ENCODE assay signal across 2 cellular contexts in the genomic region with DNA sequence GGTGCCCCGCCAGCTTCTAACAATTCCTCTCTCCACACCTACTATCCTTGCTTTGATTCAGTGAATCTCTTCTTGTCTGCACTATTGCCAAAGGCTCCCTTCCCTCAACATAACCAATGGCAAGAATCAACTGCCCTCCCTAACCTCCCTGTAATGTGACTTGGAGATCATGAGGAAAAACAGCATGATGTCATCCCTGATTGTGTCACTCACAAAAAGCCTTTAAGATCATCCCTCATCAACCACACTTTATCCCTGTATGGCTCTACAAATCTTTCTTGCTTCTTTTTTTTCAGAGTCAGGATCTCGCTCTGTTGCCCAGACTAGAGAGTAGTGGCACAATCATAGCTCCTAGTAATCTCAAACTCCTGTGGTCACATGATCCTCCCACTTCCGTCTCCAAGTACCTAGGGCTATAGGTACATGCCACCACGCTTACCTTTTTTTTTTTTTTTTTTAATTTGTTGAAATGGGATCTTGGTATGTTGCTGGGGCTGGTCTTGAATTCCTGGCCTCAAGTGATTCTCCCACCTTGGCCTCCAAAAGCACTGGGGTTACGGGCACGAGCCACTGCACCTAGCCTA.
TF ChIP-seq lines count a peak whose summit lies in the region.

No MANE protein-coding gene starts in this region.

TF ChIP-seq in HepG2, 621 proteins besides CTCF, POLR2A, EP300 and RAD21:
- TF ChIP-seq KLF16 (CRISPR knock-in tag; IDR thresholded peaks at IDR 0.05), result no peak
- TF ChIP-seq, protein P1, sequence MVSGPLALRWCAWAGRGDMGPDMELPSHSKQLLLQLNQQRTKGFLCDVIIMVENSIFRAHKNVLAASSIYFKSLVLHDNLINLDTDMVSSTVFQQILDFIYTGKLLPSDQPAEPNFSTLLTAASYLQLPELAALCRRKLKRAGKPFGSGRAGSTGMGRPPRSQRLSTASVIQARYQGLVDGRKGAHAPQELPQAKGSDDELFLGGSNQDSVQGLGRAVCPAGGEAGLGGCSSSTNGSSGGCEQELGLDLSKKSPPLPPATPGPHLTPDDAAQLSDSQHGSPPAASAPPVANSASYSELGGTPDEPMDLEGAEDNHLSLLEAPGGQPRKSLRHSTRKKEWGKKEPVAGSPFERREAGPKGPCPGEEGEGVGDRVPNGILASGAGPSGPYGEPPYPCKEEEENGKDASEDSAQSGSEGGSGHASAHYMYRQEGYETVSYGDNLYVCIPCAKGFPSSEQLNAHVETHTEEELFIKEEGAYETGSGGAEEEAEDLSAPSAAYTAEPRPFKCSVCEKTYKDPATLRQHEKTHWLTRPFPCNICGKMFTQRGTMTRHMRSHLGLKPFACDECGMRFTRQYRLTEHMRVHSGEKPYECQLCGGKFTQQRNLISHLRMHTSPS (CRISPR knock-in tag; IDR thresholded peaks at IDR 0.05; ENCODE audit: low read depth), result no peak
- TF ChIP-seq STAT6 (CRISPR knock-in tag; IDR thresholded peaks at IDR 0.05; ENCODE audit: borderline replicate concordance), result no peak
- TF ChIP-seq ATF7 (IDR thresholded peaks at IDR 0.05), result peak; percentile 88
- no peak for TF ChIP-seq ATF7 (CRISPR knock-in tag; IDR thresholded peaks at IDR 0.05)
- TF ChIP-seq SNAPC2 (CRISPR knock-in tag; IDR thresholded peaks at IDR 0.05), result no peak
- no peak for TF ChIP-seq ZBTB7B (CRISPR knock-in tag; IDR thresholded peaks at IDR 0.05)

TF ChIP-seq in K562, 482 proteins besides CTCF, POLR2A, EP300 and RAD21:
- TF ChIP-seq ZNF41 (CRISPR knock-in tag; conservative IDR thresholded peaks at IDR 0.05) (no peak), ZBTB1 (CRISPR knock-in tag; IDR thresholded peaks at IDR 0.05; ENCODE audit: borderline replicate concordance, low read depth) (no peak), PHB (CRISPR knock-in tag; IDR thresholded peaks at IDR 0.05) (no peak), NFIX (CRISPR knock-in tag; IDR thresholded peaks at IDR 0.05; ENCODE audit: low read depth) (no peak), ATF3 (IDR thresholded peaks at IDR 0.05) (peak; percentile 78), ATF3 (CRISPR knock-in tag; conservative IDR thresholded peaks at IDR 0.05) (no peak), TAF1 (IDR thresholded peaks at IDR 0.05; ENCODE audit: control insufficient read depth, extremely low read depth, insufficient read depth, low read length, severe bottlenecking) (no peak), THRB (CRISPR knock-in tag; conservative IDR thresholded peaks at IDR 0.05) (no peak), ZNF696 (CRISPR knock-in tag; conservative IDR thresholded peaks at IDR 0.05) (no peak), ZNF561 (CRISPR knock-in tag; conservative IDR thresholded peaks at IDR 0.05) (no peak), ZNF311 (CRISPR knock-in tag; IDR thresholded peaks at IDR 0.05) (no peak), KLF1 (tag; IDR thresholded peaks at IDR 0.05) (no peak), ZBTB17 (CRISPR knock-in tag; IDR thresholded peaks at IDR 0.05) (no peak), NFYB (IDR thresholded peaks at IDR 0.05; ENCODE audit: extremely low read depth, insufficient read length) (no peak), ZBTB34 (CRISPR knock-in tag; IDR thresholded peaks at IDR 0.05) (no peak), PKNOX1 (IDR thresholded peaks at IDR 0.05) (peak; percentile 55; the same call in 1 of the 2 replicates), L3MBTL2 (IDR thresholded peaks at IDR 0.05) (no peak), ZNF140 (CRISPR knock-in tag; IDR thresholded peaks at IDR 0.05) (no peak), ASH1L (IDR thresholded peaks at IDR 0.05; ENCODE audit: borderline replicate concordance, low read depth, partially characterized antibody) (no peak), SAP30 (IDR thresholded peaks at IDR 0.05; ENCODE audit: borderline replicate concordance, insufficient read depth, low read depth, low read length, poor library complexity, severe bottlenecking) (no peak), SMARCB1 (IDR thresholded peaks at IDR 0.05; ENCODE audit: insufficient read length, low read depth) (no peak), CAMTA2 (CRISPR knock-in tag; conservative IDR thresholded peaks at IDR 0.05) (no peak), ATF7 (IDR thresholded peaks at IDR 0.05) (peak; percentile 40; the same call in 1 of the 2 replicates)
- TF ChIP-seq, protein P2, sequence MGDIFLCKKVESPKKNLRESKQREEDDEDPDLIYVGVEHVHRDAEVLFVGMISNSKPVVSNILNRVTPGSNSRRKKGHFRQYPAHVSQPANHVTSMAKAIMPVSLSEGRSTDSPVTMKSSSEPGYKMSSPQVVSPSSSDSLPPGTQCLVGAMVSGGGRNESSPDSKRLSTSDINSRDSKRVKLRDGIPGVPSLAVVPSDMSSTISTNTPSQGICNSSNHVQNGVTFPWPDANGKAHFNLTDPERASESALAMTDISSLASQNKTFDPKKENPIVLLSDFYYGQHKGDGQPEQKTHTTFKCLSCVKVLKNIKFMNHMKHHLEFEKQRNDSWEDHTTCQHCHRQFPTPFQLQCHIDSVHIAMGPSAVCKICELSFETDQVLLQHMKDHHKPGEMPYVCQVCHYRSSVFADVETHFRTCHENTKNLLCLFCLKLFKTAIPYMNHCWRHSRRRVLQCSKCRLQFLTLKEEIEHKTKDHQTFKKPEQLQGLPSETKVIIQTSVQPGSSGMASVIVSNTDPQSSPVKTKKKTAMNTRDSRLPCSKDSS (IDR thresholded peaks at IDR 0.05; ENCODE audit: low read depth, partially characterized antibody), result no peak
- TF ChIP-seq, protein P3, sequence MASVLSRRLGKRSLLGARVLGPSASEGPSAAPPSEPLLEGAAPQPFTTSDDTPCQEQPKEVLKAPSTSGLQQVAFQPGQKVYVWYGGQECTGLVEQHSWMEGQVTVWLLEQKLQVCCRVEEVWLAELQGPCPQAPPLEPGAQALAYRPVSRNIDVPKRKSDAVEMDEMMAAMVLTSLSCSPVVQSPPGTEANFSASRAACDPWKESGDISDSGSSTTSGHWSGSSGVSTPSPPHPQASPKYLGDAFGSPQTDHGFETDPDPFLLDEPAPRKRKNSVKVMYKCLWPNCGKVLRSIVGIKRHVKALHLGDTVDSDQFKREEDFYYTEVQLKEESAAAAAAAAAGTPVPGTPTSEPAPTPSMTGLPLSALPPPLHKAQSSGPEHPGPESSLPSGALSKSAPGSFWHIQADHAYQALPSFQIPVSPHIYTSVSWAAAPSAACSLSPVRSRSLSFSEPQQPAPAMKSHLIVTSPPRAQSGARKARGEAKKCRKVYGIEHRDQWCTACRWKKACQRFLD (CRISPR knock-in tag; IDR thresholded peaks at IDR 0.05), result no peak
- TF ChIP-seq, protein P4, sequence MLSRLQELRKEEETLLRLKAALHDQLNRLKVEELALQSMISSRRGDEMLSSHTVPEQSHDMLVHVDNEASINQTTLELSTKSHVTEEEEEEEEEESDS (CRISPR knock-in tag; IDR thresholded peaks at IDR 0.05), result no peak
